ENCODE assay signal across 1 cellular context in the genomic region with DNA sequence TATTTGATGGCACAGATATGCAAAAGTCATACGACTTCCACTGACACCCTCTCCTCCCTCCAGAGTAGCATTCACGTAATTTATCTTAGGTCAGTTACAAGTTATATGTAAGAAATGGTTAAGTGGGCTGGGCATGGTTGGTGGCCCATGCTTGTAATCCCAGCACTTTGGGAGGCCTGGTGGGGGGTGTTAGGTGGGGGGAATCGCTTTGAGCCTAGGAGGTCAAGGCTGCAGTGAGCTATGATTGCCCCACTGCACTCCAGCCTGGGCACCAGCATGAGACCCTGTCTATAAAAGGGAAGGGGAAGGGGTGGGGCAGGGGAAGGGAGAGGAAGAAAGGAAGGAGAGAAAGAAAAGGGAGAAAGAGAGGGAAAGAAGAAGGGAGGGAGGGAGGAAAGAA.
TF ChIP-seq lines count a peak whose summit lies in the region.

No MANE protein-coding gene starts in this region.

TF ChIP-seq in IMR-90, 13 proteins besides CTCF, POLR2A, EP300 and RAD21:
- TF ChIP-seq CEBPB (IDR thresholded peaks at IDR 0.05; ENCODE audit: low read depth, low read length) = no peak
- no peak for TF ChIP-seq MXI1 (IDR thresholded peaks at IDR 0.05; ENCODE audit: borderline replicate concordance, low read depth, low read length)
- TF ChIP-seq RCOR1 (IDR thresholded peaks at IDR 0.05; ENCODE audit: insufficient replicate concordance, low read length) = no peak
- no peak for TF ChIP-seq NFE2L2 (IDR thresholded peaks at IDR 0.05; ENCODE audit: low read depth, low read length)
- no peak for TF ChIP-seq CHD1 (IDR thresholded peaks at IDR 0.05; ENCODE audit: low read depth, low read length)
- TF ChIP-seq, protein P1, sequence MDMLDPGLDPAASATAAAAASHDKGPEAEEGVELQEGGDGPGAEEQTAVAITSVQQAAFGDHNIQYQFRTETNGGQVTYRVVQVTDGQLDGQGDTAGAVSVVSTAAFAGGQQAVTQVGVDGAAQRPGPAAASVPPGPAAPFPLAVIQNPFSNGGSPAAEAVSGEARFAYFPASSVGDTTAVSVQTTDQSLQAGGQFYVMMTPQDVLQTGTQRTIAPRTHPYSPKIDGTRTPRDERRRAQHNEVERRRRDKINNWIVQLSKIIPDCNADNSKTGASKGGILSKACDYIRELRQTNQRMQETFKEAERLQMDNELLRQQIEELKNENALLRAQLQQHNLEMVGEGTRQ (IDR thresholded peaks at IDR 0.05; ENCODE audit: low read depth, low read length) = no peak
- no peak for TF ChIP-seq MAFK (IDR thresholded peaks at IDR 0.05; ENCODE audit: low read depth, low read length)
- TF ChIP-seq SMC3 (IDR thresholded peaks at IDR 0.05; ENCODE audit: low read depth, low read length) = no peak
- TF ChIP-seq MAZ (IDR thresholded peaks at IDR 0.05; ENCODE audit: borderline replicate concordance, low read depth, low read length) = no peak
- TF ChIP-seq FOS (IDR thresholded peaks at IDR 0.05; ENCODE audit: low read depth, low read length) = no peak
- TF ChIP-seq RFX5 (IDR thresholded peaks at IDR 0.05; ENCODE audit: low read depth, low read length) = no peak
- no peak for TF ChIP-seq BHLHE40 (IDR thresholded peaks at IDR 0.05; ENCODE audit: low read depth, low read length)
- TF ChIP-seq, protein P2, sequence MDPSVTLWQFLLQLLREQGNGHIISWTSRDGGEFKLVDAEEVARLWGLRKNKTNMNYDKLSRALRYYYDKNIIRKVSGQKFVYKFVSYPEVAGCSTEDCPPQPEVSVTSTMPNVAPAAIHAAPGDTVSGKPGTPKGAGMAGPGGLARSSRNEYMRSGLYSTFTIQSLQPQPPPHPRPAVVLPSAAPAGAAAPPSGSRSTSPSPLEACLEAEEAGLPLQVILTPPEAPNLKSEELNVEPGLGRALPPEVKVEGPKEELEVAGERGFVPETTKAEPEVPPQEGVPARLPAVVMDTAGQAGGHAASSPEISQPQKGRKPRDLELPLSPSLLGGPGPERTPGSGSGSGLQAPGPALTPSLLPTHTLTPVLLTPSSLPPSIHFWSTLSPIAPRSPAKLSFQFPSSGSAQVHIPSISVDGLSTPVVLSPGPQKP (IDR thresholded peaks at IDR 0.05; ENCODE audit: borderline replicate concordance, low read depth, low read length) = no peak
